23 cellular contexts compared by ENCODE assay signal in genomic region chr13:26440111-26440510, GRCh38.
"Had no signal": no experiment of that assay in that cellular context is flagged by ENCODE, and none has a peak within 500 bp of the region (broad histone marks: within the 10 kb centered on the region; RNA-seq: fewer than 3 reads in every experiment).

No MANE protein-coding gene starts in this region.

- H3K4me1 Mint-ChIP-seq: neural crest cell, T-helper 17 cell had no signal

- H3K27me3 ChIP-seq: body of pancreas, testis, transverse colon had no signal

- H3K4me1 ChIP-seq: body of pancreas, testis had no signal

- H3K27ac Mint-ChIP-seq: activated naive CD8-positive, alpha-beta T cell; activated T-cell treated with anti-CD3 and anti-CD28 coated beads, Interleukin-2, amount 50 U/mL, for 72 hours; naive thymus-derived CD8-positive, alpha-beta T cell; T-helper 17 cell had no signal

- H3K9me3 ChIP-seq: testis had no signal

- H3K36me3 ChIP-seq: transverse colon had no signal

- DNase-seq: activated CD4-positive, alpha-beta T cell treated with anti-CD3 and anti-CD28 coated beads, Interleukin-2, amount 50 U/mL, for 4 hours; activated naive CD4-positive, alpha-beta T cell treated with Interleukin-2 at 50 U/mL for 16 hours; activated T-cell treated with anti-CD3 and anti-CD28 coated beads for 4 hours; activated T-cell treated with anti-CD3 and anti-CD28 coated beads, Interleukin-2, amount 50 U/mL, for 72 hours; body of pancreas; dermis blood vessel endothelial cell; effector CD4-positive, alpha-beta T cell; head of caudate nucleus; hippocampal formation; kidney; left colon; midbrain; naive thymus-derived CD8-positive, alpha-beta T cell; posterior cingulate gyrus; right cardiac atrium; stimulated activated CD4-positive, alpha-beta T cell treated with anti-CD3 and anti-CD28 coated beads, Interleukin-2, amount 100 ng/mL, for 48 hours; stimulated activated naive CD4-positive, alpha-beta T cell treated with Interleukin-2 at 50 U/mL for 16 hours; T-helper 17 cell; T1000; testis; transverse colon had no signal

- H3K27ac ChIP-seq: body of pancreas, testis, transverse colon had no signal

- H3K4me3 ChIP-seq: body of pancreas, testis, transverse colon had no signal

- H3K4me3 Mint-ChIP-seq: activated naive CD8-positive, alpha-beta T cell; activated T-cell treated with anti-CD3 and anti-CD28 coated beads, Interleukin-2, amount 50 U/mL, for 72 hours; naive thymus-derived CD8-positive, alpha-beta T cell; neural crest cell; T-helper 17 cell had no signal
